1 cellular context compared by ENCODE assay signal in genomic region chr20:36871640-36872570, GRCh38.
TF ChIP-seq lines count a peak whose summit lies in the region.

No MANE protein-coding gene starts in this region.

TF ChIP-seq in HepG2, 621 proteins besides CTCF, POLR2A, EP300 and RAD21 (continued from another document and continues in another):
- TF ChIP-seq ZNF687 (CRISPR knock-in tag; IDR thresholded peaks at IDR 0.05) (peak; percentile 82), HMGXB4 (CRISPR knock-in tag; IDR thresholded peaks at IDR 0.05; ENCODE audit: borderline replicate concordance in 1 of 2, low read depth in 1 of 2) (no peak; a peak in 1 of 4 replicates), IRF2 (CRISPR knock-in tag; IDR thresholded peaks at IDR 0.05) (no peak; the same call in 1 of the 2 replicates), ZNF382 (CRISPR knock-in tag; IDR thresholded peaks at IDR 0.05; ENCODE audit: borderline replicate concordance) (no peak), ZSCAN30 (CRISPR knock-in tag; IDR thresholded peaks at IDR 0.05) (no peak), ZNF510 (CRISPR knock-in tag; IDR thresholded peaks at IDR 0.05; ENCODE audit: low read depth) (no peak), ZBTB26 (CRISPR knock-in tag; IDR thresholded peaks at IDR 0.05; ENCODE audit: borderline replicate concordance) (peak; percentile 44), PRDM4 (CRISPR knock-in tag; IDR thresholded peaks at IDR 0.05; ENCODE audit: borderline replicate concordance) (no peak), ZNF20 (CRISPR knock-in tag; IDR thresholded peaks at IDR 0.05) (no peak), GFI1 (CRISPR knock-in tag; IDR thresholded peaks at IDR 0.05; ENCODE audit: borderline replicate concordance) (peak; percentile 88; the same call in 1 of the 2 replicates), NR2F1 (CRISPR knock-in tag; IDR thresholded peaks at IDR 0.05) (peak in 1 of 2 experiments; percentile 17; a peak in 1 of 4 replicates), ZBTB46 (CRISPR knock-in tag; IDR thresholded peaks at IDR 0.05; ENCODE audit: borderline replicate concordance) (0 out of 2 replicates have a peak, but pooled peaks have one; percentile 60), ZEB1 (IDR thresholded peaks at IDR 0.05; ENCODE audit: insufficient replicate concordance, low read depth) (peak; percentile 90), MEIS1 (CRISPR knock-in tag; IDR thresholded peaks at IDR 0.05; ENCODE audit: borderline replicate concordance) (peak; percentile 73), ZNF562 (CRISPR knock-in tag; IDR thresholded peaks at IDR 0.05; ENCODE audit: borderline replicate concordance) (no peak), ZSCAN25 (CRISPR knock-in tag; IDR thresholded peaks at IDR 0.05) (peak; percentile 61; the same call in 1 of the 2 replicates), ZSCAN20 (CRISPR knock-in tag; IDR thresholded peaks at IDR 0.05; ENCODE audit: borderline replicate concordance) (0 out of 2 replicates have a peak, but pooled peaks have one; percentile 26), ZKSCAN8 (CRISPR knock-in tag; IDR thresholded peaks at IDR 0.05; ENCODE audit: borderline replicate concordance) (peak; percentile 36; the same call in 1 of the 2 replicates), ZMYM3 (CRISPR knock-in tag; IDR thresholded peaks at IDR 0.05) (peak; percentile 80), GMEB2 (CRISPR knock-in tag; IDR thresholded peaks at IDR 0.05; ENCODE audit: low read depth) (no peak), BHLHE40 (IDR thresholded peaks at IDR 0.05; ENCODE audit: low read length) (peak; percentile 63; the same call in 1 of the 2 replicates), POLR2AphosphoS5 (IDR thresholded peaks at IDR 0.05; ENCODE audit: low read depth, low read length) (no peak), CCAR2 (optimal IDR thresholded peaks at IDR 0.05; ENCODE audit: low read depth, low read length) (no peak), ZBTB34 (CRISPR knock-in tag; IDR thresholded peaks at IDR 0.05) (peak; percentile 70; the same call in 1 of the 2 replicates), PRMT3 (CRISPR knock-in tag; IDR thresholded peaks at IDR 0.05; ENCODE audit: borderline replicate concordance, low read depth) (no peak; the same call in none of the 2 replicates), TEAD3 (CRISPR knock-in tag; optimal IDR thresholded peaks at IDR 0.05; ENCODE audit: borderline replicate concordance) (peak; percentile 74), MIER3 (CRISPR knock-in tag; IDR thresholded peaks at IDR 0.05; ENCODE audit: borderline replicate concordance) (peak; percentile 46; the same call in 1 of the 2 replicates), ZNF580 (CRISPR knock-in tag; IDR thresholded peaks at IDR 0.05; ENCODE audit: borderline replicate concordance, low read depth) (no peak; the same call in 1 of the 2 replicates), MLX (CRISPR knock-in tag; IDR thresholded peaks at IDR 0.05) (peak; percentile 14; the same call in 1 of the 2 replicates), ZNF660 (CRISPR knock-in tag; IDR thresholded peaks at IDR 0.05; ENCODE audit: borderline replicate concordance, low read depth) (no peak), THAP7 (CRISPR knock-in tag; IDR thresholded peaks at IDR 0.05) (0 out of 2 replicates have a peak, but pooled peaks have one; percentile 47), TEAD2 (CRISPR knock-in tag; IDR thresholded peaks at IDR 0.05) (no peak), HNF4G (IDR thresholded peaks at IDR 0.05; ENCODE audit: borderline replicate concordance, low read depth, low read length) (no peak), HNF4G (CRISPR knock-in tag; IDR thresholded peaks at IDR 0.05; ENCODE audit: borderline replicate concordance, low read depth) (no peak), ZBTB43 (CRISPR knock-in tag; conservative IDR thresholded peaks at IDR 0.05) (0 out of 2 replicates have a peak, but pooled peaks have one; percentile 45), NBN (conservative IDR thresholded peaks at IDR 0.05) (no peak), ERF (CRISPR knock-in tag; IDR thresholded peaks at IDR 0.05) (peak; percentile 33; the same call in 1 of the 2 replicates)
